In the genomic region with DNA sequence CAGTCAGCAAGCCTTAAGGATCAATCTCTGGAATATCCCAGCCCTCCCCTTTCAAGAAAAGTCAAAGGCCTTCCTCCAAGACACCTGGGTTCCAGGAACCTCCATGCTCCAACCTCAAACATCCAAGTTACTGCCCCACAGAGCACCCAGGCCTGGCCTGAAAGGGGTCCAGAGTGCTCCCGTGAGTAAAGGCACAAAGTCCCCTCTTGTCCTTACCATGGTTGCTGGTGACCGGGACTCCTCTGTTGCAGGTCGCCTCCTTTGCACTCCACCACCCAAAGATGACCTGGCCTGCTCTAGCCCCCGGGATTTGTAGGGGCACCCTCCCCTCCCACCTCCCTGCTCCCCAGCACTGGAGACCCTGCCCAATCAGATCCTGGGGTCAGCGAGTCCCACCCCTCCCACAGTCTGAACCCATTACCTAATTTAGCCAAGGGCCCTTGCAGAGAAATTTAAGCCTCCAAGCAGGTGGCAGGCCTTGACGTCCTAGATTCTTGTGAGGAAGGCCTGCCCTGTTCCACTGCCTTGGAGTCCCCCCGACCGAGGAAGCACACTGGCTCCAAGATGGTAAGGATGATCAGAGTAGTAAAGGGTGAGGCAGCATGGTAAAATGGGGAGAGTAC, we compare ENCODE assay signal across 18 cellular contexts. TPM values are rescaled to one million over a fixed set of nuclear protein-coding genes. Genes with fewer than 3 reads are reported as not detected.
DNase-seq lines count a peak whose midpoint lies in the region; ATAC-seq and TF ChIP-seq lines count a peak whose summit lies in the region.
"Had no signal": no experiment of that assay in that cellular context is flagged by ENCODE, and none has a peak within 500 bp of the region (broad histone marks: within the 10 kb centered on the region; RNA-seq: fewer than 3 reads in every experiment).

Gene TNNC2, minus strand, starts transcription at position 283 of the 623 bp plus-strand sequence. Its CDS starts 64 bp downstream, at position 219.

- H3K27ac ChIP-seq in left ventricle myocardium inferior (replicated peaks), result peak within 1 kb of the TSS; percentile 55
- H3K27ac ChIP-seq in fibroblast of lung (ENCODE audit: insufficient read depth, low read length), result peak within 1 kb of the TSS; percentile 34
- H3K27ac ChIP-seq in uterus, result peak within 1 kb of the TSS; percentile 83 to 86
- H3K27ac ChIP-seq: neutrophil had no signal

- peaks cover 1% of the 10 kb centered on the region for H3K36me3 Mint-ChIP-seq in activated T-helper 1 cell treated with anti-CD3 and anti-CD28 coated beads, Interleukin-12 subunit alpha, Interleukin-12 subunit beta, Interleukin-2, Interleukin-4 antibody, amounts not matched to agents 30 ng/mL and 10 ng/mL and 1 ng/mL, durations not matched to agents 14 hours and 24 hours and 36 hours (ENCODE audit: low read depth)
- H3K36me3 Mint-ChIP-seq: activated naive CD4-positive, alpha-beta T cell treated with anti-CD3 and anti-CD28 coated beads, Interleukin-2, amount 50 U/mL, for 24 hours had no signal

- H3K79me2 ChIP-seq in fibroblast of lung (ENCODE audit: control insufficient read depth, insufficient read depth, low read length), result no peaks in the 10 kb centered on the region

- no peak for TF ChIP-seq CTCF in left ventricle myocardium inferior (IDR thresholded peaks at IDR 0.05; ENCODE audit: borderline replicate concordance)
- TF ChIP-seq CTCF in fibroblast of lung (conservative IDR thresholded peaks at IDR 0.05 in 1 of 2, IDR thresholded peaks at IDR 0.05 in 1 of 2; ENCODE audit: low read depth in 1 of 2, low read length in 2 of 2), result no peak
- no peak for TF ChIP-seq CTCF in uterus (IDR thresholded peaks at IDR 0.05)

- no peak within 1 kb of the TSS for H3K27ac Mint-ChIP-seq in activated T-helper 1 cell treated with anti-CD3 and anti-CD28 coated beads, Interleukin-12 subunit alpha, Interleukin-12 subunit beta, Interleukin-2, Interleukin-4 antibody, amounts not matched to agents 30 ng/mL and 10 ng/mL and 1 ng/mL, durations not matched to agents 14 hours and 24 hours and 36 hours
- H3K27ac Mint-ChIP-seq: activated naive CD4-positive, alpha-beta T cell treated with anti-CD3 and anti-CD28 coated beads, Interleukin-2, amount 50 U/mL, for 24 hours; T-helper 1 cell treated with Interleukin-12 subunit alpha and Interleukin-12 subunit beta and Interleukin-4 antibody, amounts not matched to agents 30 μg/mL and 1 μg/mL, for 36 hours had no signal

- ATAC-seq in Right ventricle myocardium inferior (no peak), GM19397 (IDR thresholded peaks at IDR 0.05; ENCODE audit: unreplicated experiment) (no peak)

- no peak for DNase-seq in left ventricle myocardium inferior
- DNase-seq in Right ventricle myocardium inferior (ENCODE audit: missing footprints), result no peak
- DNase-seq in fibroblast of lung (ENCODE audit: low read depth in 2 of 2), result no peak
- peak; percentile 51 for DNase-seq in posterior vena cava (ENCODE audit: low spot score)
- no peak for DNase-seq in uterus
- no peak for DNase-seq in NCI-H2196 (lab: John Stamatoyannopoulos, UW; ENCODE audit: unreplicated experiment)
- DNase-seq in activated T-helper 1 cell treated with anti-CD3 and anti-CD28 coated beads, Interleukin-12 subunit alpha, Interleukin-12 subunit beta, Interleukin-2, Interleukin-4 antibody, amounts not matched to agents 30 ng/mL and 10 ng/mL and 1 ng/mL, durations not matched to agents 14 hours and 24 hours and 36 hours (ENCODE audit: low spot score), result no peak
- DNase-seq: ACHN; activated CD4-positive, alpha-beta T cell treated with anti-CD3 and anti-CD28 coated beads for 1 hour; activated CD8-positive, alpha-beta memory T cell treated with anti-CD3 and anti-CD28 coated beads, Interleukin-2, amount 50 U/mL, for 48 hours; NCI-H187; NCI-H526 treated with DMSO at 0.1 percent for 48 hours; Peyer's patch had no signal

- H3K4me3 Mint-ChIP-seq in activated T-helper 1 cell treated with anti-CD3 and anti-CD28 coated beads, Interleukin-12 subunit alpha, Interleukin-12 subunit beta, Interleukin-2, Interleukin-4 antibody, amounts not matched to agents 30 ng/mL and 10 ng/mL and 1 ng/mL, durations not matched to agents 14 hours and 24 hours and 36 hours, result no peak within 1 kb of the TSS
- H3K4me3 Mint-ChIP-seq: activated naive CD4-positive, alpha-beta T cell treated with anti-CD3 and anti-CD28 coated beads, Interleukin-2, amount 50 U/mL, for 24 hours; T-helper 1 cell treated with Interleukin-12 subunit alpha and Interleukin-12 subunit beta and Interleukin-4 antibody, amounts not matched to agents 30 μg/mL and 1 μg/mL, for 36 hours had no signal

- H3K9me3 Mint-ChIP-seq in activated T-helper 1 cell treated with anti-CD3 and anti-CD28 coated beads, Interleukin-12 subunit alpha, Interleukin-12 subunit beta, Interleukin-2, Interleukin-4 antibody, amounts not matched to agents 30 ng/mL and 10 ng/mL and 1 ng/mL, durations not matched to agents 14 hours and 24 hours and 36 hours, result no peaks in the 10 kb centered on the region
- H3K9me3 Mint-ChIP-seq: activated naive CD4-positive, alpha-beta T cell treated with anti-CD3 and anti-CD28 coated beads, Interleukin-2, amount 50 U/mL, for 24 hours; T-helper 1 cell treated with Interleukin-12 subunit alpha and Interleukin-12 subunit beta and Interleukin-4 antibody, amounts not matched to agents 30 μg/mL and 1 μg/mL, for 36 hours had no signal

- no peak for TF ChIP-seq POLR2A in uterus (IDR thresholded peaks at IDR 0.05)

- intact Hi-C loops in left ventricle myocardium inferior (cut with micrococcal nuclease) (no loop called here), Right ventricle myocardium inferior (cut with DNase I) (loop anchor here (10.0 kb wide), 1 partner anchor 258 kb away; the partner anchor contains the start of gene NCOA5), posterior vena cava (cut with DNase I) (loop anchor here in 1 of 2 donors (10.0 kb wide), 1 partner anchor 108 kb away; the partner anchor contains the start of gene PCIF1), uterus (cut with DNase I; ENCODE audit: low total_unique reads) (no loop called here)
- intact Hi-C loops in activated T-helper 1 cell treated with anti-CD3 and anti-CD28 coated beads, Interleukin-12 subunit alpha, Interleukin-12 subunit beta, Interleukin-2, Interleukin-4 antibody, amounts not matched to agents 30 ng/mL and 10 ng/mL and 1 ng/mL, durations not matched to agents 14 hours and 24 hours and 36 hours (cut with micrococcal nuclease), result no loop called here

- H3K4me1 ChIP-seq in left ventricle myocardium inferior (peaks cover 35% of the 10 kb centered on the region), fibroblast of lung (ENCODE audit: control insufficient read depth, extremely low read depth, insufficient read depth, low read length) (peaks cover 15% of the 10 kb centered on the region), uterus (peaks cover 5 to 8% of the 10 kb centered on the region in 2 donors)

- H3K4me1 Mint-ChIP-seq in activated T-helper 1 cell treated with anti-CD3 and anti-CD28 coated beads, Interleukin-12 subunit alpha, Interleukin-12 subunit beta, Interleukin-2, Interleukin-4 antibody, amounts not matched to agents 30 ng/mL and 10 ng/mL and 1 ng/mL, durations not matched to agents 14 hours and 24 hours and 36 hours (ENCODE audit: low read depth), result peaks cover 23% of the 10 kb centered on the region

- H3K27me3 Mint-ChIP-seq in activated T-helper 1 cell treated with anti-CD3 and anti-CD28 coated beads, Interleukin-12 subunit alpha, Interleukin-12 subunit beta, Interleukin-2, Interleukin-4 antibody, amounts not matched to agents 30 ng/mL and 10 ng/mL and 1 ng/mL, durations not matched to agents 14 hours and 24 hours and 36 hours (ENCODE audit: insufficient read depth), result peaks cover 31% of the 10 kb centered on the region

- H3K27me3 ChIP-seq in left ventricle myocardium inferior (ENCODE audit: low read depth), result peaks cover 27% of the 10 kb centered on the region
- peaks cover 5% of the 10 kb centered on the region for H3K27me3 ChIP-seq in fibroblast of lung (ENCODE audit: control insufficient read depth, insufficient read depth, low read length)
- no peaks in the 10 kb centered on the region for H3K27me3 ChIP-seq in uterus
- H3K27me3 ChIP-seq: MG63, Peyer's patch had no signal

- H4K20me1 ChIP-seq in fibroblast of lung (ENCODE audit: control insufficient read depth, extremely low read depth, insufficient read depth, low read length), result no peaks in the 10 kb centered on the region

- peak within 1 kb of the TSS; percentile 68 for H2AFZ ChIP-seq in fibroblast of lung (ENCODE audit: low read length)

- no peak within 1 kb of the TSS for H3K4me2 ChIP-seq in fibroblast of lung (ENCODE audit: extremely low read depth, insufficient read depth, low read length)

- H3K9me3 ChIP-seq in left ventricle myocardium inferior (replicated peaks) (no peaks in the 10 kb centered on the region), fibroblast of lung (ENCODE audit: control insufficient read depth, insufficient read depth, low read depth, low read length) (no peaks in the 10 kb centered on the region), uterus (no peaks in the 10 kb centered on the region)
- H3K9me3 ChIP-seq: MG63, neutrophil, Peyer's patch had no signal

- no peak within 1 kb of the TSS for H3K9ac ChIP-seq in fibroblast of lung (ENCODE audit: insufficient read depth, low read length)

- H3K36me3 ChIP-seq in left ventricle myocardium inferior (no peaks in the 10 kb centered on the region), fibroblast of lung (ENCODE audit: control insufficient read depth, insufficient read depth, low read length) (no peaks in the 10 kb centered on the region), uterus (no peaks in the 10 kb centered on the region)
- H3K36me3 ChIP-seq: MG63, neutrophil, Peyer's patch had no signal

- H3K4me3 ChIP-seq in left ventricle myocardium inferior, result no peak within 1 kb of the TSS
- no peak within 1 kb of the TSS for H3K4me3 ChIP-seq in fibroblast of lung (replicated peaks in 1 of 4; ENCODE audit: control extremely low read depth in 1 of 4, insufficient read depth in 1 of 4, low read depth in 3 of 4, low read length in 4 of 4)
- H3K4me3 ChIP-seq in uterus, result no peak within 1 kb of the TSS
- H3K4me3 ChIP-seq: MG63, Peyer's patch had no signal

RNA-seq across cellular contexts. Expression of gene TNNC2, which starts in this region (rescaled TPM):
- 0.33 TPM for total RNA-seq in left ventricle myocardium inferior
- total RNA-seq in Right ventricle myocardium inferior, result not detected
- total RNA-seq in fibroblast of lung, result 1.3 and 1.8 TPM in 2 replicates
- 1.2 and 1.4 TPM in 2 replicates for polyA plus RNA-seq in fibroblast of lung
- 0.70 and 0.75 TPM in 2 replicates for polyA plus RNA-seq in fibroblast of lung (2012)
- polyA minus RNA-seq in fibroblast of lung (ENCODE audit: low replicate concordance), result not detected in 2 replicates
- under 1 TPM; 0.48 to 0.60 TPM for total RNA-seq in posterior vena cava
- 1 to 10 TPM in 1 of 4 donors, under 1 TPM in 1, not detected in 2; 0.59 to 1.3 TPM for total RNA-seq in uterus
- total RNA-seq in activated T-helper 1 cell treated with anti-CD3 and anti-CD28 coated beads, Interleukin-12 subunit alpha, Interleukin-12 subunit beta, Interleukin-2, Interleukin-4 antibody, amounts not matched to agents 30 ng/mL and 10 ng/mL and 1 ng/mL, durations not matched to agents 14 hours and 24 hours and 36 hours, result not detected in 2 replicates

Comparison
In these comparisons a context has a peak if more than half of its experiments do, and no peak if none do; other contexts are left out.
1. Peak in DNase-seq in posterior vena cava; RNA of the gene not detected or under 1 TPM.
2. H3K27ac ChIP-seq: peak in every context shown above with its lines; median percentile 84 in uterus; 55 in left ventricle myocardium inferior; 34 in fibroblast of lung.